ENCODE assay signal across 22 cellular contexts in genomic region chr1:214008791-214009612, GRCh38. TPM values are rescaled to one million over a fixed set of nuclear protein-coding genes. Genes with fewer than 3 reads are reported as not detected.
DNase-seq lines count a peak whose midpoint lies in the region; ATAC-seq and TF ChIP-seq lines count a peak whose summit lies in the region.
"Had no signal": no experiment of that assay in that cellular context is flagged by ENCODE, and none has a peak within 500 bp of the region (broad histone marks: within the 10 kb centered on the region; RNA-seq: fewer than 3 reads in every experiment).

No MANE protein-coding gene starts in this region.

- peaks cover 27% of the 10 kb centered on the region for H3K4me1 ChIP-seq in endocrine pancreas (ENCODE audit: control insufficient read depth, insufficient read depth, low read length)
- H3K4me1 ChIP-seq: stomach, upper lobe of right lung had no signal

- H3K36me3 Mint-ChIP-seq in nephron progenitor cell (ENCODE audit: low read depth) = peaks cover 83% of the 10 kb centered on the region
- no peaks in the 10 kb centered on the region for H3K36me3 Mint-ChIP-seq in activated CD8-positive, alpha-beta T cell treated with anti-CD3 and anti-CD28 coated beads, Interleukin-2, amount 10 ng/mL, durations not matched to agents 7 days and 5 days (ENCODE audit: low read depth)
- H3K36me3 Mint-ChIP-seq: CD8-positive, alpha-beta T cell had no signal

- peak overlapping the region; percentile 49 for H3K27ac Mint-ChIP-seq in nephron progenitor cell
- H3K27ac Mint-ChIP-seq in activated CD8-positive, alpha-beta T cell treated with anti-CD3 and anti-CD28 coated beads, Interleukin-2, amount 10 ng/mL, durations not matched to agents 7 days and 5 days = no peak overlapping the region
- H3K27ac Mint-ChIP-seq: CD8-positive, alpha-beta T cell; HFFc6 had no signal

- no peak overlapping the region for H3K9ac ChIP-seq in endocrine pancreas (ENCODE audit: control insufficient read depth, insufficient read depth, low read length)

- peak overlapping the region; percentile 34 for H3K4me3 Mint-ChIP-seq in nephron progenitor cell
- no peak overlapping the region for H3K4me3 Mint-ChIP-seq in activated CD8-positive, alpha-beta T cell treated with anti-CD3 and anti-CD28 coated beads, Interleukin-2, amount 10 ng/mL, durations not matched to agents 7 days and 5 days
- H3K4me3 Mint-ChIP-seq: activated T-cell treated with anti-CD3 and anti-CD28 coated beads, Interleukin-2, amount 50 U/mL, for 4 hours; CD8-positive, alpha-beta T cell; central memory CD8-positive, alpha-beta T cell; HFFc6 had no signal

- H3K36me3 ChIP-seq in endocrine pancreas (ENCODE audit: control insufficient read depth, insufficient read depth, low read length) = peaks cover 3% of the 10 kb centered on the region
- H3K36me3 ChIP-seq: stomach, upper lobe of right lung had no signal

- peak overlapping the region; percentile 61 for H3K4me3 ChIP-seq in endocrine pancreas (ENCODE audit: control insufficient read depth, insufficient read depth, low read length)
- H3K4me3 ChIP-seq: lung, stomach, upper lobe of right lung had no signal

- H3K4me1 Mint-ChIP-seq in nephron progenitor cell = peaks cover 68% of the 10 kb centered on the region
- H3K4me1 Mint-ChIP-seq in activated CD8-positive, alpha-beta T cell treated with anti-CD3 and anti-CD28 coated beads, Interleukin-2, amount 10 ng/mL, durations not matched to agents 7 days and 5 days (ENCODE audit: low read depth) = no peaks in the 10 kb centered on the region
- H3K4me1 Mint-ChIP-seq: central memory CD8-positive, alpha-beta T cell had no signal

- POLR2A ChIA-PET in activated CD8-positive, alpha-beta T cell treated with anti-CD3 and anti-CD28 coated beads, Interleukin-2, amount 10 ng/mL, durations not matched to agents 7 days and 5 days (lab: Charles Lee) = no interaction called here

- no peaks in the 10 kb centered on the region for H3K27me3 ChIP-seq in endocrine pancreas (ENCODE audit: control insufficient read depth, insufficient read depth, low read length)
- H3K27me3 ChIP-seq: stomach, upper lobe of right lung had no signal

- DNase-seq in NCI-H1092 treated with DMSO at 0.1 percent for 48 hours (lab: John Stamatoyannopoulos, UW) (peak; percentile 56), NCI-H1092 (lab: John Stamatoyannopoulos, UW) (no peak), NCI-H69 (lab: John Stamatoyannopoulos, UW) (peak; percentile 53), nephron progenitor cell (peak; percentile 16), NCI-H774 (lab: John Stamatoyannopoulos, UW) (no peak), SKM-1 (lab: John Stamatoyannopoulos, UW; ENCODE audit: unreplicated experiment) (no peak)
- no peak for DNase-seq in activated CD8-positive, alpha-beta T cell treated with anti-CD3 and anti-CD28 coated beads, Interleukin-2, amount 10 ng/mL, durations not matched to agents 7 days and 5 days
- DNase-seq: 8988T; activated CD8-positive, alpha-beta memory T cell treated with anti-CD3 and anti-CD28 coated beads for 24 hours; activated naive CD4-positive, alpha-beta T cell; activated T-cell treated with anti-CD3 and anti-CD28 coated beads, Interleukin-2, amount 50 U/mL, for 4 hours; CD8-positive, alpha-beta T cell; foreskin fibroblast; HFFc6; NCI-H2029; NCI-H524 treated with DMSO at 0.1 percent for 48 hours; right cardiac atrium; stomach; upper lobe of right lung had no signal

- CTCF ChIA-PET in activated CD8-positive, alpha-beta T cell treated with anti-CD3 and anti-CD28 coated beads, Interleukin-2, amount 10 ng/mL, durations not matched to agents 7 days and 5 days (lab: Charles Lee) = no interaction called here

- H3K9me3 ChIP-seq in endocrine pancreas (ENCODE audit: control insufficient read depth, low read length) = no peaks in the 10 kb centered on the region
- H3K9me3 ChIP-seq: stomach, upper lobe of right lung had no signal

- TF ChIP-seq CTCF in nephron progenitor cell (IDR thresholded peaks at IDR 0.05) = no peak

- no peak for ATAC-seq in activated CD8-positive, alpha-beta T cell treated with anti-CD3 and anti-CD28 coated beads, Interleukin-2, amount 10 ng/mL, durations not matched to agents 7 days and 5 days
- ATAC-seq: activated T-cell treated with anti-CD3 and anti-CD28 coated beads, Interleukin-2, amount 50 U/mL, for 4 hours; CD8-positive, alpha-beta T cell; upper lobe of right lung had no signal

- H3K27me3 Mint-ChIP-seq in nephron progenitor cell (ENCODE audit: low read depth, poor library complexity) = no peaks in the 10 kb centered on the region
- peaks cover 2% of the 10 kb centered on the region for H3K27me3 Mint-ChIP-seq in activated CD8-positive, alpha-beta T cell treated with anti-CD3 and anti-CD28 coated beads, Interleukin-2, amount 10 ng/mL, durations not matched to agents 7 days and 5 days (ENCODE audit: low read depth)
- H3K27me3 Mint-ChIP-seq: central memory CD8-positive, alpha-beta T cell had no signal

- peaks cover 12% of the 10 kb centered on the region for H3K9me3 Mint-ChIP-seq in nephron progenitor cell
- no peaks in the 10 kb centered on the region for H3K9me3 Mint-ChIP-seq in activated CD8-positive, alpha-beta T cell treated with anti-CD3 and anti-CD28 coated beads, Interleukin-2, amount 10 ng/mL, durations not matched to agents 7 days and 5 days (ENCODE audit: insufficient read depth)
- H3K9me3 Mint-ChIP-seq: activated T-cell treated with anti-CD3 and anti-CD28 coated beads, Interleukin-2, amount 50 U/mL, for 4 hours; CD8-positive, alpha-beta T cell had no signal

RNA-seq across cellular contexts. Expression of gene PROX1, which starts 21.2 kb away (rescaled TPM):
- total RNA-seq in activated CD8-positive, alpha-beta T cell treated with anti-CD3 and anti-CD28 coated beads, Interleukin-2, amount 10 ng/mL, durations not matched to agents 7 days and 5 days = not detected
- total RNA-seq: CD8-positive, alpha-beta T cell had no signal

Comparison
In these comparisons a context has a peak if more than half of its experiments do, and no peak if none do; other contexts are left out.
1. DNase-seq: peak in NCI-H1092 treated with DMSO at 0.1 percent for 48 hours (single experiment), NCI-H69 (single experiment) and nephron progenitor cell (single experiment); none in NCI-H1092 (single experiment), activated CD8-positive, alpha-beta T cell treated with anti-CD3 and anti-CD28 coated beads, Interleukin-2, amount 10 ng/mL, durations not matched to agents 7 days and 5 days (single experiment), NCI-H774 (single experiment) and SKM-1 (single experiment).